In genomic region chr1:155145491-155145890, GRCh38 we compare ENCODE assay signal across 18 cellular contexts. TPM values are rescaled to one million over a fixed set of nuclear protein-coding genes. Genes with fewer than 3 reads are reported as not detected.
DNase-seq lines count a peak whose midpoint lies in the region; ATAC-seq and TF ChIP-seq lines count a peak whose summit lies in the region.
"Had no signal": no experiment of that assay in that cellular context is flagged by ENCODE, and none has a peak within 500 bp of the region (broad histone marks: within the 10 kb centered on the region; RNA-seq: fewer than 3 reads in every experiment).

No MANE protein-coding gene starts in this region.

- no peaks in the 10 kb centered on the region for H3K27me3 ChIP-seq in cardiac muscle cell
- no peaks in the 10 kb centered on the region for H3K27me3 ChIP-seq in right atrium auricular region
- no peaks in the 10 kb centered on the region for H3K27me3 ChIP-seq in PC-3 (ENCODE audit: low read length)
- H3K27me3 ChIP-seq in uterus, result no peaks in the 10 kb centered on the region
- H3K27me3 ChIP-seq: Peyer's patch had no signal

- H3K27me3 Mint-ChIP-seq in type B pancreatic cell, result peaks cover 27% of the 10 kb centered on the region

- H3K4me1 ChIP-seq in cardiac muscle cell (ENCODE audit: low read depth) (no peaks in the 10 kb centered on the region), right atrium auricular region (no peaks in the 10 kb centered on the region), PC-3 (ENCODE audit: insufficient read depth, low read length) (peaks cover 3% of the 10 kb centered on the region; the same call in 1 of the 2 replicates), uterus (no peaks in the 10 kb centered on the region)

- H3K27ac Mint-ChIP-seq in type B pancreatic cell, result no peak overlapping the region

- no peaks in the 10 kb centered on the region for H3K79me2 ChIP-seq in PC-3 (ENCODE audit: low read length)

- H3K27ac ChIP-seq in cardiac muscle cell (no peak overlapping the region), right atrium auricular region (no peak overlapping the region), PC-3 (ENCODE audit: low read length) (no peak overlapping the region), uterus (no peak overlapping the region)
- H3K27ac ChIP-seq: GM23248, Peyer's patch had no signal

- H3K9me2 ChIP-seq in PC-3 (replicated peaks; ENCODE audit: low read length), result no peaks in the 10 kb centered on the region

- H3K4me3 Mint-ChIP-seq in type B pancreatic cell, result no peak overlapping the region

- DNase-seq in cardiac muscle cell (ENCODE audit: low read depth in 1 of 2, low spot score in 1 of 2) (no peak), right atrium auricular region (ENCODE audit: low spot score) (no peak), PC-3 (no peak), epithelial cell of proximal tubule (ENCODE audit: low read depth) (no peak), type B pancreatic cell (ENCODE audit: extremely low spot score, unreplicated experiment) (no peak), SKM-1 (lab: John Stamatoyannopoulos, UW; ENCODE audit: unreplicated experiment) (no peak), uterus (no peak), H4 (ENCODE audit: low spot score) (no peak)
- DNase-seq: C1 segment of cervical spinal cord, DMS 273 treated with DMSO at 0.1 percent for 48 hours, GF-D8, GM23248, KG1, MG63, NCI-H1092 treated with DMSO at 0.1 percent for 48 hours, NCI-H510A treated with DMSO at 0.1 percent for 48 hours, Peyer's patch had no signal

- no peaks in the 10 kb centered on the region for H4K20me1 ChIP-seq in PC-3 (ENCODE audit: low read length)

- no peaks in the 10 kb centered on the region for H3K9me3 ChIP-seq in cardiac muscle cell (ENCODE audit: low read depth)
- no peaks in the 10 kb centered on the region for H3K9me3 ChIP-seq in right atrium auricular region
- H3K9me3 ChIP-seq in PC-3 (ENCODE audit: low read length), result no peaks in the 10 kb centered on the region
- no peaks in the 10 kb centered on the region for H3K9me3 ChIP-seq in uterus
- H3K9me3 ChIP-seq: MG63, Peyer's patch had no signal

- no peaks in the 10 kb centered on the region for H3F3A ChIP-seq in PC-3 (ENCODE audit: low read length, unreplicated experiment)

- no peak overlapping the region for H3K4me2 ChIP-seq in PC-3 (ENCODE audit: low read length)

- no peak overlapping the region for H2AFZ ChIP-seq in PC-3 (ENCODE audit: low read length)
- H2AFZ ChIP-seq: GM23248 had no signal

- H3K36me3 Mint-ChIP-seq in type B pancreatic cell, result no peaks in the 10 kb centered on the region

- ATAC-seq in PC-3, result no peak
- ATAC-seq: Right ventricle myocardium inferior had no signal

- H3K9ac ChIP-seq in PC-3 (ENCODE audit: low read length), result no peak overlapping the region
- H3K9ac ChIP-seq: GM23248 had no signal

- no peak overlapping the region for H3K4me3 ChIP-seq in cardiac muscle cell
- no peak overlapping the region for H3K4me3 ChIP-seq in right atrium auricular region
- no peak overlapping the region for H3K4me3 ChIP-seq in PC-3 (ENCODE audit: low read length)
- no peak overlapping the region for H3K4me3 ChIP-seq in epithelial cell of proximal tubule (ENCODE audit: low read depth, low read length)
- H3K4me3 ChIP-seq in uterus, result no peak overlapping the region
- H3K4me3 ChIP-seq: GM23248, MG63, Peyer's patch had no signal

- POLR2A ChIA-PET in PC-3 (lab: Charles Lee; ENCODE audit: unreplicated experiment), result no interaction called here

- intact Hi-C loops in PC-3 (cut with micrococcal nuclease), result no loop called here
- intact Hi-C loops in uterus (cut with DNase I; ENCODE audit: low total_unique reads), result no loop called here

- peak; percentile 7 for TF ChIP-seq CTCF in cardiac muscle cell (IDR thresholded peaks at IDR 0.05; ENCODE audit: low read depth, low read length)
- no peak for TF ChIP-seq CTCF in right atrium auricular region (IDR thresholded peaks at IDR 0.05)
- peak; percentile 30; the same call in 1 of the 2 replicates for TF ChIP-seq CTCF in PC-3 (conservative IDR thresholded peaks at IDR 0.05; ENCODE audit: low read depth, low read length)
- peak; percentile 6 for TF ChIP-seq CTCF in epithelial cell of proximal tubule (conservative IDR thresholded peaks at IDR 0.05; ENCODE audit: low read depth, low read length)
- peak; percentile 41 for TF ChIP-seq CTCF in type B pancreatic cell (conservative IDR thresholded peaks at IDR 0.05)
- no peak for TF ChIP-seq CTCF in uterus (IDR thresholded peaks at IDR 0.05)

- TF ChIP-seq POLR2A in uterus (IDR thresholded peaks at IDR 0.05), result no peak

- CTCF ChIA-PET in PC-3 (lab: Charles Lee), result no interaction called here

- H3K36me3 ChIP-seq in cardiac muscle cell (no peaks in the 10 kb centered on the region), right atrium auricular region (no peaks in the 10 kb centered on the region), PC-3 (ENCODE audit: low read depth, low read length) (no peaks in the 10 kb centered on the region), uterus (no peaks in the 10 kb centered on the region)
- H3K36me3 ChIP-seq: MG63, Peyer's patch had no signal

- no TSS peak for BruUV-seq in PC-3 (replicated peaks; lab: Mats Ljungman, UMichigan)

- no peaks in the 10 kb centered on the region for H3K9me3 Mint-ChIP-seq in type B pancreatic cell

- peaks cover 2% of the 10 kb centered on the region for H3K4me1 Mint-ChIP-seq in type B pancreatic cell (ENCODE audit: unreplicated experiment)

RNA-seq across cellular contexts. Expression of gene DPM3, which starts 5.2 kb away (rescaled TPM):
- total RNA-seq in cardiac muscle cell (102 and 114 TPM in 2 replicates), right atrium auricular region (10 to 100 TPM; 46.5 to 47.8 TPM), PC-3 (2014; rRNA removed) (53.6 and 74.3 TPM in 2 replicates), epithelial cell of proximal tubule (28.6 and 77.8 TPM in 2 replicates), type B pancreatic cell (ENCODE audit: low replicate concordance) (73.9 and 75.3 TPM in 2 replicates), uterus (10 to 100 TPM; 36.1 to 94.4 (median 85.4) TPM)
- 105 and 110 TPM in 2 replicates for polyA plus RNA-seq in cardiac muscle cell
- total RNA-seq in H4 (2014; rRNA removed; shearing (Covaris generic)), result 53.2 and 72.4 TPM in 2 replicates

RNA-seq across cellular contexts. Expression of gene SLC50A1, which starts 9.8 kb away (rescaled TPM):
- total RNA-seq in cardiac muscle cell, result 18.4 and 20.9 TPM in 2 replicates
- polyA plus RNA-seq in cardiac muscle cell, result 45.1 and 50.7 TPM in 2 replicates
- total RNA-seq in right atrium auricular region, result 1 to 10 TPM; 3.7 to 10.0 TPM
- 59.2 and 75.2 TPM in 2 replicates for total RNA-seq in PC-3 (2014; rRNA removed)
- total RNA-seq in epithelial cell of proximal tubule, result 32.7 and 37.7 TPM in 2 replicates
- total RNA-seq in type B pancreatic cell (ENCODE audit: low replicate concordance), result 27.8 and 43.0 TPM in 2 replicates
- 10 to 100 TPM in 3 of 4 donors, under 1 TPM in 1; 0.26 to 24.0 (median 21.8) TPM for total RNA-seq in uterus
- 35.8 and 40.5 TPM in 2 replicates for total RNA-seq in H4 (2014; rRNA removed; shearing (Covaris generic))

RNA-seq across cellular contexts. Expression of gene EFNA1, which starts 17.8 kb away (rescaled TPM):
- total RNA-seq in cardiac muscle cell (39.1 and 43.1 TPM in 2 replicates), right atrium auricular region (10 to 100 TPM; 24.8 to 41.4 TPM), PC-3 (2014; rRNA removed) (29.4 and 49.9 TPM in 2 replicates), epithelial cell of proximal tubule (26.3 and 45.3 TPM in 2 replicates), type B pancreatic cell (ENCODE audit: low replicate concordance) (26.1 and 69.9 TPM in 2 replicates), uterus (10 to 100 TPM; 22.3 to 58.5 (median 36.5) TPM)
- 83.5 and 104 TPM in 2 replicates for polyA plus RNA-seq in cardiac muscle cell
- total RNA-seq in H4 (2014; rRNA removed; shearing (Covaris generic)), result 14.6 and 28.0 TPM in 2 replicates
- total RNA-seq: GM23248 had no signal
- polyA plus RNA-seq: GM23248 had no signal

RNA-seq across cellular contexts. Expression of gene KRTCAP2, which starts 27.6 kb away (rescaled TPM):
- 122 and 124 TPM in 2 replicates for total RNA-seq in cardiac muscle cell
- polyA plus RNA-seq in cardiac muscle cell, result 357 and 428 TPM in 2 replicates
- 100 to 1,000 TPM; 124 to 147 TPM for total RNA-seq in right atrium auricular region
- 241 and 257 TPM in 2 replicates for total RNA-seq in PC-3 (2014; rRNA removed)
- 170 and 193 TPM in 2 replicates for total RNA-seq in epithelial cell of proximal tubule
- 173 and 179 TPM in 2 replicates for total RNA-seq in type B pancreatic cell (ENCODE audit: low replicate concordance)
- total RNA-seq in uterus, result 100 to 1,000 TPM in 1 of 4 donors, 10 to 100 TPM in 2, 1 to 10 TPM in 1; 1.5 to 200 (median 62.5) TPM
- total RNA-seq in H4 (2014; rRNA removed; shearing (Covaris generic)), result 128 and 140 TPM in 2 replicates

RNA-seq across cellular contexts. Expression of gene TRIM46, which starts 28.2 kb away (rescaled TPM):
- total RNA-seq in cardiac muscle cell (3.6 and 5.4 TPM in 2 replicates), right atrium auricular region (under 1 TPM in 1 of 2 donors, not detected in 1; 0.20 TPM), PC-3 (2014; rRNA removed) (4.1 and 5.4 TPM in 2 replicates), epithelial cell of proximal tubule (3.4 and 9.4 TPM in 2 replicates), type B pancreatic cell (ENCODE audit: low replicate concordance) (2.0 and 8.1 TPM in 2 replicates), uterus (1 to 10 TPM in 3 of 4 donors, under 1 TPM in 1; 0.26 to 4.6 (median 2.5) TPM)
- polyA plus RNA-seq in cardiac muscle cell, result 2.9 and 3.2 TPM in 2 replicates
- total RNA-seq in H4 (2014; rRNA removed; shearing (Covaris generic)), result 0.37 and 1.1 TPM in 2 replicates
- total RNA-seq: Peyer's patch had no signal

Comparison
In these comparisons a context has a peak if more than half of its experiments do, and no peak if none do; other contexts are left out.
1. CTCF ChIP-seq: peak in cardiac muscle cell (single experiment), PC-3 (single experiment), epithelial cell of proximal tubule (single experiment) and type B pancreatic cell (single experiment); none in right atrium auricular region (0 of 2) and uterus (0 of 4).